Comparison of ENCODE assay signal across 16 cellular contexts in genomic region chr18:58416704-58417683, GRCh38.
DNase-seq lines count a peak whose midpoint lies in the region; ATAC-seq and TF ChIP-seq lines count a peak whose summit lies in the region.
"Had no signal": no experiment of that assay in that cellular context is flagged by ENCODE, and none has a peak within 500 bp of the region (broad histone marks: within the 10 kb centered on the region; RNA-seq: fewer than 3 reads in every experiment).

No MANE protein-coding gene starts in this region.

- H3K36me3 ChIP-seq in mammary epithelial cell (ENCODE audit: insufficient read depth, low read length) = no peaks in the 10 kb centered on the region
- no peaks in the 10 kb centered on the region for H3K36me3 ChIP-seq in hepatocyte (replicated peaks; ENCODE audit: insufficient read depth, low read depth)
- H3K36me3 ChIP-seq: heart right ventricle had no signal

- H3K9ac ChIP-seq in mammary epithelial cell (ENCODE audit: insufficient read depth, low read length) = no peak overlapping the region

- no peaks in the 10 kb centered on the region for H3K27me3 ChIP-seq in mammary epithelial cell (ENCODE audit: insufficient read depth, low read length)
- H3K27me3 ChIP-seq in hepatocyte = no peaks in the 10 kb centered on the region

- intact Hi-C loops in mammary epithelial cell (cut with micrococcal nuclease) = no loop called here

- H3K4me3 Mint-ChIP-seq in stimulated activated naive CD8-positive, alpha-beta T cell treated with anti-CD3 and anti-CD28 coated beads, Interleukin-15, amount 100 ng/mL, for 72 hours = no peak overlapping the region
- H3K4me3 Mint-ChIP-seq: activated CD4-positive, alpha-beta memory T cell treated with anti-CD3 and anti-CD28 coated beads for 36 hours; H9; IgD-negative memory B cell; T-helper 17 cell had no signal

- peaks cover 8 to 10% of the 10 kb centered on the region in 2 donors for H3K9me3 Mint-ChIP-seq in stimulated activated naive CD8-positive, alpha-beta T cell treated with anti-CD3 and anti-CD28 coated beads, Interleukin-15, amount 100 ng/mL, for 72 hours
- H3K9me3 Mint-ChIP-seq: activated CD4-positive, alpha-beta memory T cell treated with anti-CD3 and anti-CD28 coated beads for 36 hours; H9 had no signal

- BruUV-seq in mammary epithelial cell (replicated peaks; lab: Mats Ljungman, UMichigan) = no TSS peak

- TF ChIP-seq CTCF in mammary epithelial cell (conservative IDR thresholded peaks at IDR 0.05 in 1 of 2, IDR thresholded peaks at IDR 0.05 in 1 of 2; ENCODE audit: extremely low read depth in 1 of 2, insufficient read depth in 1 of 2, low read depth in 1 of 2, low read length in 2 of 2) (no peak), hepatocyte (IDR thresholded peaks at IDR 0.05; ENCODE audit: poor library complexity) (no peak)

- peaks cover 13% of the 10 kb centered on the region for H3K27me3 Mint-ChIP-seq in stimulated activated naive CD8-positive, alpha-beta T cell treated with anti-CD3 and anti-CD28 coated beads, Interleukin-15, amount 100 ng/mL, for 72 hours

- dilution Hi-C loops in mammary epithelial cell (cut with HindIII; ENCODE audit: low sequenced_read_pairs) = no loop called here

- WGBS in mammary epithelial cell (ENCODE audit: low coverage, missing lambda C conversion rate) = 72% methylated on average over 11 of the region's 16 CpGs
- WGBS in hepatocyte (ENCODE audit: low lambda C conversion rate, missing lambda C conversion rate) = 76% methylated on average over 16 of the region's 16 CpGs

- no peaks in the 10 kb centered on the region for H3K79me2 ChIP-seq in mammary epithelial cell (ENCODE audit: insufficient read depth, low read length)
- no peaks in the 10 kb centered on the region for H3K79me2 ChIP-seq in hepatocyte

- no peak for ATAC-seq in HG03097 (IDR thresholded peaks at IDR 0.05; ENCODE audit: low FRiP score, unreplicated experiment)
- ATAC-seq in stimulated activated naive CD8-positive, alpha-beta T cell treated with anti-CD3 and anti-CD28 coated beads, Interleukin-15, amount 100 ng/mL, for 72 hours = no peak
- ATAC-seq: GM12878, T-helper 17 cell had no signal

- no peak overlapping the region for H3K4me2 ChIP-seq in mammary epithelial cell (ENCODE audit: insufficient read depth, low read depth, low read length)
- H3K4me2 ChIP-seq in hepatocyte = peak overlapping the region; percentile 13

- in situ Hi-C loops in mammary epithelial cell (cut with MboI; ENCODE audit: low sequenced_read_pairs in 2 of 2) = no loop called here

- H3K27ac ChIP-seq in mammary epithelial cell (ENCODE audit: insufficient read depth, low read depth, low read length) = no peak overlapping the region
- H3K27ac ChIP-seq in hepatocyte = peak overlapping the region; percentile 56

- no peaks in the 10 kb centered on the region for H4K20me1 ChIP-seq in mammary epithelial cell (ENCODE audit: insufficient read depth, low read length)
- H4K20me1 ChIP-seq in hepatocyte (ENCODE audit: insufficient read depth, poor library complexity, severe bottlenecking) = no peaks in the 10 kb centered on the region

- no peaks in the 10 kb centered on the region for H3K9me2 ChIP-seq in hepatocyte (replicated peaks; ENCODE audit: insufficient read depth)

- CTCF ChIA-PET in mammary epithelial cell (lab: Charles Lee; ENCODE audit: low non-redundant PET) = no interaction called here

- H3K4me1 Mint-ChIP-seq in stimulated activated naive CD8-positive, alpha-beta T cell treated with anti-CD3 and anti-CD28 coated beads, Interleukin-15, amount 100 ng/mL, for 72 hours = no peaks in the 10 kb centered on the region
- H3K4me1 Mint-ChIP-seq: H9, IgD-negative memory B cell had no signal

- H2AFZ ChIP-seq in mammary epithelial cell (ENCODE audit: low read depth, low read length) (peak overlapping the region; percentile 18), hepatocyte (no peak overlapping the region)

- peak overlapping the region in 1 of 2 donors; percentile 29 for H3K27ac Mint-ChIP-seq in stimulated activated naive CD8-positive, alpha-beta T cell treated with anti-CD3 and anti-CD28 coated beads, Interleukin-15, amount 100 ng/mL, for 72 hours
- H3K27ac Mint-ChIP-seq: activated CD4-positive, alpha-beta memory T cell treated with anti-CD3 and anti-CD28 coated beads for 36 hours; H9; IgD-negative memory B cell; T-helper 17 cell had no signal

- DNase-seq in NCI-H1694 (lab: John Stamatoyannopoulos, UW) (peak; percentile 14), mammary epithelial cell (no peak), hepatocyte (ENCODE audit: low spot score) (no peak), HuH-7 (ENCODE audit: low spot score) (no peak), NCI-H2196 treated with DMSO at 0.1 percent for 48 hours (lab: John Stamatoyannopoulos, UW; ENCODE audit: unreplicated experiment) (no peak)
- DNase-seq in stimulated activated naive CD8-positive, alpha-beta T cell treated with anti-CD3 and anti-CD28 coated beads, Interleukin-15, amount 100 ng/mL, for 72 hours = no peak
- DNase-seq: activated CD4-positive, alpha-beta memory T cell treated with anti-CD3 and anti-CD28 coated beads for 36 hours; DMS153; H9; heart right ventricle; NCI-H2029 treated with DMSO at 0.1 percent for 48 hours; T-helper 17 cell had no signal

- H3K4me3 ChIP-seq in mammary epithelial cell (replicated peaks in 1 of 3; ENCODE audit: insufficient read depth in 1 of 3, low read depth in 2 of 3, low read length in 3 of 3) (no peak overlapping the region), hepatocyte (no peak overlapping the region)
- H3K4me3 ChIP-seq: coronary artery, GM12878, heart right ventricle had no signal

- H3K9me3 ChIP-seq in mammary epithelial cell (replicated peaks; ENCODE audit: insufficient read depth, low read length) (no peaks in the 10 kb centered on the region), hepatocyte (ENCODE audit: low read depth) (no peaks in the 10 kb centered on the region)
- H3K9me3 ChIP-seq: heart right ventricle had no signal

- H3K4me1 ChIP-seq in mammary epithelial cell (ENCODE audit: insufficient read depth, low read length) (peaks cover 17% of the 10 kb centered on the region), hepatocyte (ENCODE audit: insufficient read depth) (peaks cover 23% of the 10 kb centered on the region)
